ENCODE assay signal across 8 cellular contexts in genomic region chr11:8963569-8964323, GRCh38. TPM values are rescaled to one million over a fixed set of nuclear protein-coding genes. Genes with fewer than 3 reads are reported as not detected.
DNase-seq lines count a peak whose midpoint lies in the region; ATAC-seq and TF ChIP-seq lines count a peak whose summit lies in the region.

No MANE protein-coding gene starts in this region.

- BruUV-seq in HCT116 (replicated peaks; lab: Mats Ljungman, UMichigan) = no TSS peak

- H4K20me1 ChIP-seq in HCT116 (ENCODE audit: insufficient read depth) = no peaks in the 10 kb centered on the region
- no peaks in the 10 kb centered on the region for H4K20me1 ChIP-seq in MM.1S (ENCODE audit: insufficient read depth, low read length)

- CTCF ChIA-PET in HCT116 (lab: Charles Lee) = interaction anchor here (1.1 to 1.8 kb wide), 5 partner anchors 29 to 543 kb away, joined by 3 to 8 read pairs (median 4); no protein-coding TSS in a partner anchor

- intact Hi-C loops in HCT116 (cut with micrococcal nuclease) (loop anchor here (5.0 kb wide), 2 partner anchors 174 to 276 kb away; no protein-coding TSS in a partner anchor), heart right ventricle (cut with DNase I) (loop anchor here in 7 of 10 donors (2.0 to 10.0 kb wide), 8 partner anchors 46 to 281 kb away; partner anchors contain the start of genes AKIP1 (in 4 of the 7), RPL27A (in 4 of the 7) and TRIM66 (in 4 of the 7)), aorta (cut with DNase I) (loop anchor here (5.0 to 10.0 kb wide), 3 partner anchors 46 to 279 kb away; partner anchors contain the start of genes RPL27A (in 1 of the 2) and TRIM66 (in 1 of the 2))

- peak overlapping the region; percentile 96 for H3K4me3 Mint-ChIP-seq in activated naive CD8-positive, alpha-beta T cell treated with anti-CD3 and anti-CD28 coated beads, Interleukin-2, amount 50 U/mL, for 24 hours

- no peak overlapping the region for H2AFZ ChIP-seq in HCT116 (ENCODE audit: low read depth, low read length, poor library complexity, severe bottlenecking)
- H2AFZ ChIP-seq in MM.1S (ENCODE audit: low read length) = peak overlapping the region; percentile 98

- H3K9me2 ChIP-seq in HCT116 (ENCODE audit: insufficient read depth) (no peaks in the 10 kb centered on the region), MM.1S (replicated peaks; ENCODE audit: insufficient read depth, low read length) (no peaks in the 10 kb centered on the region)

- no peaks in the 10 kb centered on the region for H3K36me3 ChIP-seq in HCT116 (ENCODE audit: control insufficient read depth in 1 of 2, insufficient read depth in 2 of 2, low read length in 2 of 2)
- no peaks in the 10 kb centered on the region for H3K36me3 ChIP-seq in MM.1S (replicated peaks; ENCODE audit: insufficient read depth, low read length)
- H3K36me3 ChIP-seq in heart right ventricle = peaks cover 0 to 27% (median 0%) of the 10 kb centered on the region in 9 donors
- H3K36me3 ChIP-seq in aorta (ENCODE audit: control insufficient read depth in 1 of 2, insufficient read depth in 2 of 2, low read length in 1 of 2) = peaks cover 0 to 2% of the 10 kb centered on the region in 2 donors

- RAD21 ChIA-PET in HCT116 (lab: Charles Lee; ENCODE audit: low non-redundant PET in 1 of 2, low total read pairs in 2 of 2, uncharacterized antibody in 2 of 2, unreplicated experiment in 2 of 2) = interaction anchor here in 1 of 2 experiments (1.3 kb wide), 1 partner anchor 264 kb away, joined by 4 read pairs; no protein-coding TSS in a partner anchor

- peaks cover 41% of the 10 kb centered on the region for H3K4me1 Mint-ChIP-seq in activated naive CD8-positive, alpha-beta T cell treated with anti-CD3 and anti-CD28 coated beads, Interleukin-2, amount 50 U/mL, for 24 hours

- H3K9me3 ChIP-seq in HCT116 (ENCODE audit: control insufficient read depth in 1 of 2, insufficient read depth in 1 of 2, low read depth in 1 of 2, low read length in 2 of 2) (no peaks in the 10 kb centered on the region), MM.1S (replicated peaks; ENCODE audit: insufficient read depth, low read length) (no peaks in the 10 kb centered on the region), heart right ventricle (no peaks in the 10 kb centered on the region), aorta (ENCODE audit: control insufficient read depth, low read length) (no peaks in the 10 kb centered on the region)

- ATAC-seq in HCT116 (peak; percentile 78), heart right ventricle (peak; percentile 58 to 87 (median 69)), aorta (ENCODE audit: low FRiP score) (peak; percentile 77)
- peak; percentile 75 for ATAC-seq in activated naive CD8-positive, alpha-beta T cell treated with anti-CD3 and anti-CD28 coated beads, Interleukin-2, amount 50 U/mL, for 24 hours

- H3K36me3 Mint-ChIP-seq in activated naive CD8-positive, alpha-beta T cell treated with anti-CD3 and anti-CD28 coated beads, Interleukin-2, amount 50 U/mL, for 24 hours (ENCODE audit: low read depth) = no peaks in the 10 kb centered on the region

- H3K27ac Mint-ChIP-seq in activated naive CD8-positive, alpha-beta T cell treated with anti-CD3 and anti-CD28 coated beads, Interleukin-2, amount 50 U/mL, for 24 hours = peak overlapping the region; percentile 90

- 2 to 4% methylated on average over 32 to 39 of the region's 39 CpGs for WGBS in heart right ventricle, 2 donors
- 1 to 2% methylated on average over 26 to 39 of the region's 39 CpGs for WGBS in aorta, 2 donors

- TF ChIP-seq POLR2A in HCT116 (IDR thresholded peaks at IDR 0.05; ENCODE audit: borderline replicate concordance, extremely low read depth, insufficient read depth, insufficient read length) = no peak

- H3K79me2 ChIP-seq in HCT116 (ENCODE audit: insufficient read depth, low read length) (peaks cover 41% of the 10 kb centered on the region), MM.1S (ENCODE audit: low read length) (peaks cover 46% of the 10 kb centered on the region)

- H3K27me3 Mint-ChIP-seq in activated naive CD8-positive, alpha-beta T cell treated with anti-CD3 and anti-CD28 coated beads, Interleukin-2, amount 50 U/mL, for 24 hours = no peaks in the 10 kb centered on the region

- H3K9ac ChIP-seq in HCT116 (ENCODE audit: low read length) (peak overlapping the region; percentile 93), MM.1S (ENCODE audit: low read length) (peak overlapping the region; percentile 94)

- H3K27me3 ChIP-seq in HCT116 (ENCODE audit: insufficient read depth, low read length) = no peaks in the 10 kb centered on the region
- no peaks in the 10 kb centered on the region for H3K27me3 ChIP-seq in MM.1S (replicated peaks; ENCODE audit: insufficient read depth, low read length)
- H3K27me3 ChIP-seq in heart right ventricle = no peaks in the 10 kb centered on the region
- H3K27me3 ChIP-seq in aorta (ENCODE audit: control insufficient read depth in 1 of 2, insufficient read depth in 2 of 2, low read length in 1 of 2) = no peaks in the 10 kb centered on the region

- H3K27ac ChIP-seq in HCT116 (ENCODE audit: low read depth, low read length) (peak overlapping the region; percentile 97), MM.1S (ENCODE audit: low read length) (peak overlapping the region; percentile 87; the same call in 1 of the 2 replicates), heart right ventricle (peak overlapping the region; percentile 74 to 99 (median 98)), aorta (ENCODE audit: low read depth in 1 of 2, low read length in 2 of 2) (peak overlapping the region; percentile 83 to 88)

- H3K9me3 Mint-ChIP-seq in activated naive CD8-positive, alpha-beta T cell treated with anti-CD3 and anti-CD28 coated beads, Interleukin-2, amount 50 U/mL, for 24 hours = no peaks in the 10 kb centered on the region

- POLR2A ChIA-PET in HCT116 (lab: Charles Lee) = interaction anchor here (0.6 to 1.5 kb wide), 5 partner anchors 15 to 786 kb away, joined by 3 read pairs; no protein-coding TSS in a partner anchor

- peaks cover 10 to 25% of the 10 kb centered on the region in 2 experiments for H3K4me1 ChIP-seq in HCT116 (ENCODE audit: control insufficient read depth in 1 of 2, insufficient read depth in 2 of 2, low read length in 2 of 2)
- H3K4me1 ChIP-seq in MM.1S (ENCODE audit: low read length) = peaks cover 13% of the 10 kb centered on the region
- peaks cover 5 to 53% (median 38%) of the 10 kb centered on the region in 9 donors for H3K4me1 ChIP-seq in heart right ventricle
- H3K4me1 ChIP-seq in aorta (ENCODE audit: control insufficient read depth in 1 of 2, insufficient read depth in 2 of 2, low read length in 2 of 2) = peaks cover 0 to 5% of the 10 kb centered on the region in 2 donors

- DNase-seq in GDM1 (lab: John Stamatoyannopoulos, UW) = peak; percentile 77
- DNase-seq in HCT116 (ENCODE audit: low read depth, low spot score) = peak; percentile 72
- peak; percentile 82 for DNase-seq in MM.1S
- DNase-seq in SKM-1 treated with dmso at 0.1 percent for 144 hours (lab: John Stamatoyannopoulos, UW; ENCODE audit: unreplicated experiment) = peak; percentile 58
- peak; percentile 79 for DNase-seq in activated naive CD8-positive, alpha-beta T cell treated with anti-CD3 and anti-CD28 coated beads, Interleukin-2, amount 50 U/mL, for 24 hours
- peak; percentile 75 to 79 for DNase-seq in heart right ventricle
- peak; percentile 17 for DNase-seq in pulmonary artery endothelial cell (ENCODE audit: low read depth, low spot score)
- peak; percentile 83 to 92 for DNase-seq in aorta

- H3K4me2 ChIP-seq in HCT116 (ENCODE audit: low read length) (peak overlapping the region; percentile 84), MM.1S (ENCODE audit: low read depth, low read length) (peak overlapping the region; percentile 90)

- TF ChIP-seq CTCF in HCT116 (IDR thresholded peaks at IDR 0.05 in 2 of 3, conservative IDR thresholded peaks at IDR 0.05 in 1 of 3; ENCODE audit: borderline replicate concordance in 1 of 3, insufficient read depth in 1 of 3, low read depth in 2 of 3, low read length in 2 of 3) = no peak
- no peak for TF ChIP-seq CTCF in MM.1S (IDR thresholded peaks at IDR 0.05; ENCODE audit: low read length)
- no peak for TF ChIP-seq CTCF in heart right ventricle (IDR thresholded peaks at IDR 0.05)

- H3K4me3 ChIP-seq in HCT116 (replicated peaks in 1 of 2; ENCODE audit: low read depth in 1 of 2, low read length in 2 of 2) (peak overlapping the region; percentile 85 to 88), MM.1S (ENCODE audit: low read length) (peak overlapping the region; percentile 89), heart right ventricle (peak overlapping the region; percentile 67 to 99 (median 85)), aorta (ENCODE audit: low read length in 2 of 2) (peak overlapping the region; percentile 38 to 83)

- no peak for TF ChIP-seq RAD21 in HCT116 (IDR thresholded peaks at IDR 0.05; ENCODE audit: low read depth)

- H3F3A ChIP-seq in MM.1S (ENCODE audit: insufficient read depth, low read length) = peaks cover 5% of the 10 kb centered on the region; the same call in 1 of the 2 replicates

TF ChIP-seq in HCT116, 20 proteins besides CTCF, POLR2A, EP300 and RAD21:
- TF ChIP-seq EZH2phosphoT487 (IDR thresholded peaks at IDR 0.05; ENCODE audit: borderline replicate concordance) = no peak

RNA-seq across cellular contexts. Expression of gene TMEM9B, which starts 0.5 kb away (rescaled TPM):
- total RNA-seq in HCT116 (2021; ENCODE audit: unreplicated experiment) (26.8 TPM), heart right ventricle (10 to 100 TPM; 35.5 to 52.8 (median 47.7) TPM), pulmonary artery endothelial cell (31.3 and 42.4 TPM in 2 replicates), aorta (10 to 100 TPM; 23.6 to 26.0 TPM)
- 14.9 and 19.6 TPM in 2 replicates for polyA plus RNA-seq in HCT116 (2012)
- polyA plus RNA-seq in heart right ventricle (10 to 100 TPM; 23.8 to 56.7 TPM), aorta (10 to 100 TPM; 20.8 to 28.7 TPM)

RNA-seq across cellular contexts. Expression of gene ASCL3, which starts 20.9 kb away (rescaled TPM):
- not detected for total RNA-seq in HCT116 (2021; ENCODE audit: unreplicated experiment)
- not detected in 2 replicates for polyA plus RNA-seq in HCT116 (2012)
- total RNA-seq in heart right ventricle = not detected
- not detected for polyA plus RNA-seq in heart right ventricle
- total RNA-seq in pulmonary artery endothelial cell = not detected in 2 replicates
- not detected for total RNA-seq in aorta
- not detected for polyA plus RNA-seq in aorta

RNA-seq across cellular contexts. Expression of gene C11orf16, which starts 31.0 kb away (rescaled TPM):
- total RNA-seq in HCT116 (2021; ENCODE audit: unreplicated experiment) = not detected
- polyA plus RNA-seq in HCT116 (2012) = not detected in 2 replicates
- total RNA-seq in heart right ventricle = under 1 TPM in 1 of 10 donors, not detected in 9; 0.21 TPM
- not detected for polyA plus RNA-seq in heart right ventricle
- total RNA-seq in pulmonary artery endothelial cell = not detected in 2 replicates
- not detected for total RNA-seq in aorta
- not detected for polyA plus RNA-seq in aorta

RNA-seq across cellular contexts. Expression of gene NRIP3, which starts 40.1 kb away (rescaled TPM):
- total RNA-seq in HCT116 (2021; ENCODE audit: unreplicated experiment) = 0.15 TPM
- polyA plus RNA-seq in HCT116 (2012) = 0.01 and 0.10 TPM in 2 replicates
- total RNA-seq in heart right ventricle = 1 to 10 TPM in 6 of 10 donors, under 1 TPM in 4; 0.32 to 1.9 (median 1.1) TPM
- polyA plus RNA-seq in heart right ventricle = under 1 TPM in 1 of 2 donors, not detected in 1; 0.13 TPM
- total RNA-seq in pulmonary artery endothelial cell = 4.0 and 15.6 TPM in 2 replicates
- 1 to 10 TPM; 1.9 to 2.6 TPM for total RNA-seq in aorta
- polyA plus RNA-seq in aorta = 1 to 10 TPM in 1 of 2 donors, under 1 TPM in 1; 0.63 to 1.3 TPM

RNA-seq across cellular contexts. Expression of gene AKIP1, which starts 52.8 kb away (rescaled TPM):
- total RNA-seq in HCT116 (2021; ENCODE audit: unreplicated experiment) (30.3 TPM), heart right ventricle (10 to 100 TPM; 21.6 to 29.3 (median 25.5) TPM), pulmonary artery endothelial cell (20.4 and 23.5 TPM in 2 replicates), aorta (10 to 100 TPM; 15.6 to 25.3 TPM)
- polyA plus RNA-seq in HCT116 (2012) = 29.3 and 36.8 TPM in 2 replicates
- polyA plus RNA-seq in heart right ventricle (10 to 100 TPM; 11.1 to 23.3 TPM), aorta (10 to 100 TPM; 36.1 to 52.2 TPM)

Comparison
In these comparisons a context has a peak if more than half of its experiments do, and no peak if none do; other contexts are left out.
1. Peak in every context shown above with its lines: DNase-seq, ATAC-seq, H3K4me3 ChIP-seq and H3K27ac ChIP-seq.
2. DNase-seq: peak in every context shown above with its lines; median percentile 88 in aorta; 82 in MM.1S; 79 in activated naive CD8-positive, alpha-beta T cell treated with anti-CD3 and anti-CD28 coated beads, Interleukin-2, amount 50 U/mL, for 24 hours; 77 in GDM1; 77 in heart right ventricle; 72 in HCT116; 58 in SKM-1 treated with dmso at 0.1 percent for 144 hours; 17 in pulmonary artery endothelial cell.